Comparison of ENCODE assay signal across 21 cellular contexts in genomic region chr22:23518381-23519187, GRCh38.
DNase-seq lines count a peak whose midpoint lies in the region; ATAC-seq and TF ChIP-seq lines count a peak whose summit lies in the region.
"Had no signal": no experiment of that assay in that cellular context is flagged by ENCODE, and none has a peak within 500 bp of the region (broad histone marks: within the 10 kb centered on the region; RNA-seq: fewer than 3 reads in every experiment).

No MANE protein-coding gene starts in this region.

- DNase-seq in G401 (ENCODE audit: low spot score): peak; percentile 44
- DNase-seq in SK-N-MC (ENCODE audit: low read depth, low spot score): no peak
- DNase-seq in tibial artery: no peak
- DNase-seq in amniotic stem cell (lab: John Stamatoyannopoulos, UW): no peak
- DNase-seq in stimulated activated naive CD8-positive, alpha-beta T cell treated with anti-CD3 and anti-CD28 coated beads, Interleukin-15, amount 100 ng/mL, for 72 hours: no peak
- DNase-seq in left lobe of liver (ENCODE audit: low spot score): no peak
- DNase-seq: activated CD4-positive, alpha-beta memory T cell treated with anti-CD3 and anti-CD28 coated beads, Interleukin-2, amount 10 ng/mL, durations not matched to agents 7 days and 5 days; amygdala; DMS79 treated with DMSO at 0.1 percent for 48 hours; esophagus squamous epithelium; heart right ventricle; natural killer cell; NCI-H2171; Right ventricle myocardium superior; stimulated activated naive B cell treated with anti-CD40 and anti-IgM and Interleukin-4, amounts not matched to agents 10 μg/mL and 1 μg/mL and 100 μg/mL, for 72 hours had no signal

- H3K4me1 ChIP-seq in mesodermal cell (ENCODE audit: control insufficient read depth, insufficient read depth, low read length, poor library complexity, severe bottlenecking) (peaks cover 41% of the 10 kb centered on the region), tibial artery (peaks cover 0 to 33% (median 24%) of the 10 kb centered on the region in 4 donors)

- H3K9me3 Mint-ChIP-seq in stimulated activated naive CD8-positive, alpha-beta T cell treated with anti-CD3 and anti-CD28 coated beads, Interleukin-15, amount 100 ng/mL, for 72 hours: no peaks in the 10 kb centered on the region
- H3K9me3 Mint-ChIP-seq: activated CD4-positive, alpha-beta memory T cell treated with anti-CD3 and anti-CD28 coated beads, Interleukin-2, amount 10 ng/mL, durations not matched to agents 7 days and 5 days; activated T-helper 17 cell treated with anti-CD3 and anti-CD28 coated beads, Interleukin-2, amount 50 U/mL, for 72 hours; natural killer cell; stimulated activated naive B cell treated with anti-CD40 and anti-IgM and Interleukin-4, amounts not matched to agents 10 μg/mL and 1 μg/mL and 100 μg/mL, for 72 hours had no signal

- H3K27me3 Mint-ChIP-seq in stimulated activated naive CD8-positive, alpha-beta T cell treated with anti-CD3 and anti-CD28 coated beads, Interleukin-15, amount 100 ng/mL, for 72 hours: peaks cover 34% of the 10 kb centered on the region

- H3K4me3 ChIP-seq in SK-N-MC (no peak overlapping the region), mesodermal cell (ENCODE audit: extremely low read depth, insufficient read depth, low read length, poor library complexity, severe bottlenecking) (no peak overlapping the region), tibial artery (no peak overlapping the region)
- H3K4me3 ChIP-seq: coronary artery, esophagus squamous epithelium, HAP-1, heart right ventricle, left lung had no signal

- H3K27ac Mint-ChIP-seq in stimulated activated naive CD8-positive, alpha-beta T cell treated with anti-CD3 and anti-CD28 coated beads, Interleukin-15, amount 100 ng/mL, for 72 hours: no peak overlapping the region
- H3K27ac Mint-ChIP-seq: activated CD4-positive, alpha-beta memory T cell treated with anti-CD3 and anti-CD28 coated beads, Interleukin-2, amount 10 ng/mL, durations not matched to agents 7 days and 5 days; activated T-helper 17 cell treated with anti-CD3 and anti-CD28 coated beads, Interleukin-2, amount 50 U/mL, for 72 hours; stimulated activated naive B cell treated with anti-CD40 and anti-IgM and Interleukin-4, amounts not matched to agents 10 μg/mL and 1 μg/mL and 100 μg/mL, for 72 hours had no signal

- no peaks in the 10 kb centered on the region for H3K36me3 ChIP-seq in SK-N-MC (ENCODE audit: insufficient read depth, low read length)
- no peaks in the 10 kb centered on the region for H3K36me3 ChIP-seq in mesodermal cell (ENCODE audit: control insufficient read depth, insufficient read depth, low read length)
- no peaks in the 10 kb centered on the region for H3K36me3 ChIP-seq in tibial artery
- H3K36me3 ChIP-seq: esophagus squamous epithelium, HAP-1, heart right ventricle, left lung had no signal

- H3K9ac ChIP-seq in SK-N-MC (ENCODE audit: insufficient read length): peak overlapping the region; percentile 51

- no peaks in the 10 kb centered on the region for H3K9me3 ChIP-seq in SK-N-MC (ENCODE audit: low read depth, low read length)
- no peaks in the 10 kb centered on the region for H3K9me3 ChIP-seq in mesodermal cell (ENCODE audit: control insufficient read depth, low read length)
- no peaks in the 10 kb centered on the region for H3K9me3 ChIP-seq in tibial artery
- H3K9me3 ChIP-seq: esophagus squamous epithelium, HAP-1, heart right ventricle, left lung had no signal

- H3K4me1 Mint-ChIP-seq in stimulated activated naive CD8-positive, alpha-beta T cell treated with anti-CD3 and anti-CD28 coated beads, Interleukin-15, amount 100 ng/mL, for 72 hours: peaks cover 7% of the 10 kb centered on the region
- H3K4me1 Mint-ChIP-seq: activated T-helper 17 cell treated with anti-CD3 and anti-CD28 coated beads, Interleukin-2, amount 50 U/mL, for 72 hours had no signal

- peak overlapping the region; percentile 100 for H3K27ac ChIP-seq in 22Rv1
- H3K27ac ChIP-seq in SK-N-MC: peak overlapping the region; percentile 98
- peak overlapping the region; percentile 98 for H3K27ac ChIP-seq in mesodermal cell (ENCODE audit: low read depth, low read length, severe bottlenecking)
- H3K27ac ChIP-seq in tibial artery: no peak overlapping the region
- H3K27ac ChIP-seq: esophagus squamous epithelium, heart right ventricle, left lung had no signal

- no peak for TF ChIP-seq CTCF in 22Rv1 (IDR thresholded peaks at IDR 0.05)
- TF ChIP-seq CTCF in tibial artery (IDR thresholded peaks at IDR 0.05): no peak

- in situ Hi-C loops in G401 (cut with HindIII; ENCODE audit: low sequenced_read_pairs): no loop called here

- no peaks in the 10 kb centered on the region for H3K27me3 ChIP-seq in tibial artery

- intact Hi-C loops in tibial artery (cut with DNase I; ENCODE audit: low total_unique reads): no loop called here

- H3K4me3 Mint-ChIP-seq in stimulated activated naive CD8-positive, alpha-beta T cell treated with anti-CD3 and anti-CD28 coated beads, Interleukin-15, amount 100 ng/mL, for 72 hours: no peak overlapping the region
- H3K4me3 Mint-ChIP-seq: activated CD4-positive, alpha-beta memory T cell treated with anti-CD3 and anti-CD28 coated beads, Interleukin-2, amount 10 ng/mL, durations not matched to agents 7 days and 5 days; activated T-helper 17 cell treated with anti-CD3 and anti-CD28 coated beads, Interleukin-2, amount 50 U/mL, for 72 hours; natural killer cell; stimulated activated naive B cell treated with anti-CD40 and anti-IgM and Interleukin-4, amounts not matched to agents 10 μg/mL and 1 μg/mL and 100 μg/mL, for 72 hours had no signal

- ATAC-seq in stimulated activated naive CD8-positive, alpha-beta T cell treated with anti-CD3 and anti-CD28 coated beads, Interleukin-15, amount 100 ng/mL, for 72 hours: no peak
- no peak for ATAC-seq in left lobe of liver
- ATAC-seq: activated T-helper 17 cell treated with anti-CD3 and anti-CD28 coated beads, Interleukin-2, amount 50 U/mL, for 72 hours; heart right ventricle; left lung; natural killer cell; stimulated activated naive B cell treated with anti-CD40 and anti-IgM and Interleukin-4, amounts not matched to agents 10 μg/mL and 1 μg/mL and 100 μg/mL, for 72 hours had no signal

- WGBS in mesodermal cell (ENCODE audit: insufficient coverage in 2 of 2), 2 experiments: 88 to 92% methylated on average over 22 to 24 of the region's 24 CpGs

Comparison
In these comparisons a context has a peak if more than half of its experiments do, and no peak if none do; other contexts are left out.
1. H3K27ac ChIP-seq: peak in 22Rv1 (single experiment), SK-N-MC (single experiment) and mesodermal cell (single experiment); none in tibial artery (0 of 2).